ENCODE assay signal across 8 cellular contexts in the genomic region with DNA sequence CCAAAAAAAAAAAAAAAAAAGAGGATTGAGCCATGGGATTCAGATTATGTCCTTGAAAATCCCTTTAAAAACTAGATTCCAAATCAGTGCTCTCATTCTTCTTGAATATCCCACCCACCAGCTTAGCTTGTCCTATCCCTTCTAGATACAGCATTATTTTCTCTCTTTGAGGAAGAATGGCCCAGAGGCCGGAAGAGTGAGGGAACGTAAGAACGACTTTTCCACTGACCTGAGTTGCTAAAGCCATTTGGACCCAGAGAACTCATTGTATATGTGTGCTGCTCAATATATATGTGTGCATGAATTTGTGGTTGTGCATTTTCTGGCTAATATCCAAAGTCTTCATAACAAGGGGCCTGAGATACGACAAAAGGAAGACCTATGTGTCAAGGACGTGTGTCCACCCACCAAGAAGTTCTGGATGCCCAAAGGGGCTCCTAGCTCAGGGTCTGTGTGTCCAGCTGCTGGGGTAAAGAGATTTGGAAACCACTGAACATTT. TPM values are rescaled to one million over a fixed set of nuclear protein-coding genes. Genes with fewer than 3 reads are reported as not detected.
DNase-seq lines count a peak whose midpoint lies in the region; ATAC-seq, FAIRE-seq and TF ChIP-seq lines count a peak whose summit lies in the region.

No MANE protein-coding gene starts in this region.

- no peak for ATAC-seq in activated T-cell treated with anti-CD3 and anti-CD28 coated beads, Interleukin-2, amount 50 U/mL, for 4 hours
- ATAC-seq in HG03045 (IDR thresholded peaks at IDR 0.05; ENCODE audit: unreplicated experiment) (no peak), GM18520 (IDR thresholded peaks at IDR 0.05; ENCODE audit: unreplicated experiment) (no peak)

- peaks cover 22% of the 10 kb centered on the region for H3K4me1 Mint-ChIP-seq in activated T-cell treated with anti-CD3 and anti-CD28 coated beads, Interleukin-2, amount 50 U/mL, for 4 hours (ENCODE audit: low read depth)
- H3K4me1 Mint-ChIP-seq in activated naive CD8-positive, alpha-beta T cell (ENCODE audit: low read depth): peaks cover 21% of the 10 kb centered on the region

- no peaks in the 10 kb centered on the region for H3K27me3 ChIP-seq in keratinocyte (ENCODE audit: control insufficient read depth, extremely low read depth, insufficient read depth, low read length)
- no peaks in the 10 kb centered on the region for H3K27me3 ChIP-seq in suprapubic skin

- no peaks in the 10 kb centered on the region for H3K79me2 ChIP-seq in keratinocyte (ENCODE audit: control insufficient read depth, insufficient read depth, low read length)

- peak overlapping the region; percentile 96 for H3K9ac ChIP-seq in keratinocyte (ENCODE audit: control insufficient read depth, extremely low read depth, insufficient read depth, low read length)

- no peaks in the 10 kb centered on the region for H3K36me3 Mint-ChIP-seq in activated T-cell treated with anti-CD3 and anti-CD28 coated beads, Interleukin-2, amount 50 U/mL, for 4 hours (ENCODE audit: insufficient read depth)
- no peaks in the 10 kb centered on the region for H3K36me3 Mint-ChIP-seq in activated naive CD8-positive, alpha-beta T cell

- H3K9me1 ChIP-seq in keratinocyte (ENCODE audit: control insufficient read depth, extremely low read depth, insufficient read depth, low read length): no peaks in the 10 kb centered on the region

- H3K27ac ChIP-seq in keratinocyte (ENCODE audit: control insufficient read depth, insufficient read depth, low read length) (peak overlapping the region; percentile 99), suprapubic skin (peak overlapping the region; percentile 13)

- peak overlapping the region; percentile 42 for H2AFZ ChIP-seq in keratinocyte (ENCODE audit: control insufficient read depth, low read length)

- no peaks in the 10 kb centered on the region for H3K36me3 ChIP-seq in keratinocyte (ENCODE audit: control insufficient read depth in 2 of 2, extremely low read depth in 1 of 2, insufficient read depth in 2 of 2, low read length in 2 of 2)
- H3K36me3 ChIP-seq in suprapubic skin: no peaks in the 10 kb centered on the region

- H3K27me3 Mint-ChIP-seq in activated T-cell treated with anti-CD3 and anti-CD28 coated beads, Interleukin-2, amount 50 U/mL, for 4 hours (ENCODE audit: low read depth): peaks cover 7% of the 10 kb centered on the region
- H3K27me3 Mint-ChIP-seq in activated naive CD8-positive, alpha-beta T cell: peaks cover 6% of the 10 kb centered on the region

- peak overlapping the region; percentile 100 for H3K4me2 ChIP-seq in keratinocyte (ENCODE audit: control insufficient read depth, extremely low read depth, insufficient read depth, low read depth, low read length)

- H3K4me3 Mint-ChIP-seq in activated T-cell treated with anti-CD3 and anti-CD28 coated beads, Interleukin-2, amount 50 U/mL, for 4 hours: peak overlapping the region; percentile 84
- peak overlapping the region; percentile 86 for H3K4me3 Mint-ChIP-seq in activated naive CD8-positive, alpha-beta T cell

- dilution Hi-C loops in keratinocyte (cut with MboI; ENCODE audit: extremely low pct_ligation_motif_present, low sequenced_read_pairs): no loop called here

- no peak for FAIRE-seq in keratinocyte (lab: Jason Lieb, UNC)

- peak overlapping the region; percentile 83 for H3K27ac Mint-ChIP-seq in activated naive CD8-positive, alpha-beta T cell

- no peaks in the 10 kb centered on the region for H3K9me3 Mint-ChIP-seq in activated T-cell treated with anti-CD3 and anti-CD28 coated beads, Interleukin-2, amount 50 U/mL, for 4 hours
- no peaks in the 10 kb centered on the region for H3K9me3 Mint-ChIP-seq in activated naive CD8-positive, alpha-beta T cell (ENCODE audit: low read depth)

- WGBS in suprapubic skin: 64% methylated on average over 5 of the region's 5 CpGs

- no peaks in the 10 kb centered on the region for H4K20me1 ChIP-seq in keratinocyte (ENCODE audit: control insufficient read depth, extremely low read depth, insufficient read depth, low read length)

- TF ChIP-seq CTCF in keratinocyte (optimal IDR thresholded peaks at IDR 0.05 in 1 of 3, IDR thresholded peaks at IDR 0.05 in 1 of 3, conservative IDR thresholded peaks at IDR 0.05 in 1 of 3; ENCODE audit: extremely low read depth in 1 of 3, insufficient read depth in 2 of 3, low read length in 3 of 3) (no peak), suprapubic skin (IDR thresholded peaks at IDR 0.05) (no peak)

- H3K4me1 ChIP-seq in keratinocyte (ENCODE audit: control insufficient read depth, extremely low read depth, insufficient read depth, low read length) (peaks cover 49% of the 10 kb centered on the region), suprapubic skin (peaks cover 46% of the 10 kb centered on the region)

- peak overlapping the region; percentile 40 to 89 (median 75) for H3K4me3 ChIP-seq in keratinocyte (ENCODE audit: control insufficient read depth in 2 of 3, extremely low read depth in 1 of 3, insufficient read depth in 2 of 3, low read depth in 1 of 3, low read length in 3 of 3)
- peak overlapping the region; percentile 43 for H3K4me3 ChIP-seq in suprapubic skin

- no peak for TF ChIP-seq POLR2A in suprapubic skin (IDR thresholded peaks at IDR 0.05)

- H3K9me3 ChIP-seq in keratinocyte (ENCODE audit: control insufficient read depth, low read depth, low read length) (no peaks in the 10 kb centered on the region), suprapubic skin (no peaks in the 10 kb centered on the region)

- TF ChIP-seq EP300 in suprapubic skin (IDR thresholded peaks at IDR 0.05): no peak

- no peak for DNase-seq in activated T-cell treated with anti-CD3 and anti-CD28 coated beads, Interleukin-2, amount 50 U/mL, for 4 hours
- DNase-seq in activated T-cell treated with anti-CD3 and anti-CD28 coated beads for 4 hours (no peak), keratinocyte (ENCODE audit: low read depth, low spot score) (no peak), suprapubic skin (ENCODE audit: low spot score in 2 of 2) (no peak), NOMO-1 (lab: John Stamatoyannopoulos, UW; ENCODE audit: unreplicated experiment in 2 of 2) (no peak)

RNA-seq across cellular contexts. Expression of a gene that starts 35.0 kb away (rescaled TPM):
- under 1 TPM; 0.20 to 0.27 (median 0.26) TPM for total RNA-seq in activated T-cell treated with anti-CD3 and anti-CD28 coated beads, Interleukin-2, amount 50 U/mL, for 4 hours
- 0.06 to 0.19 TPM in 2 of 3 replicates, not detected in the other for polyA plus RNA-seq in keratinocyte
- polyA plus RNA-seq in keratinocyte (2011; ENCODE audit: low read depth): 0.65 TPM
- 0.06 and 0.18 TPM in 2 replicates for polyA plus RNA-seq in keratinocyte (2011; cell fraction: cytosol; rRNA removed)
- polyA plus RNA-seq in keratinocyte (2011; cell fraction: nucleus; rRNA removed): 0.31 TPM in 2 replicates
- 0.18 and 0.23 TPM in 2 replicates for polyA plus RNA-seq in keratinocyte (2012; ENCODE audit: low replicate concordance)
- 3.4 TPM in 1 of 3 replicates, not detected in the others for polyA minus RNA-seq in keratinocyte
- 1.9 TPM for polyA minus RNA-seq in keratinocyte (2011; cell fraction: cytosol; rRNA and poly(A)+ RNA removed)
- 0.70 TPM in 1 of 2 replicates, not detected in the other for polyA minus RNA-seq in keratinocyte (2011; cell fraction: nucleus; rRNA and poly(A)+ RNA removed)
- total RNA-seq in suprapubic skin: 1 to 10 TPM in 2 of 4 donors, under 1 TPM in 2; 0.79 to 2.3 (median 1.5) TPM
